Comparison of ENCODE assay signal across 1 cellular context in genomic region chr14:35335388-35336092, GRCh38.
TF ChIP-seq lines count a peak whose summit lies in the region.

No MANE protein-coding gene starts in this region.

TF ChIP-seq in IMR-90, 13 proteins besides CTCF, POLR2A, EP300 and RAD21 (continued from another document):
- TF ChIP-seq ELK1 (IDR thresholded peaks at IDR 0.05; ENCODE audit: borderline replicate concordance, low read depth, low read length) = no peak
- no peak for TF ChIP-seq CHD1 (IDR thresholded peaks at IDR 0.05; ENCODE audit: low read depth, low read length)
- no peak for TF ChIP-seq RCOR1 (IDR thresholded peaks at IDR 0.05; ENCODE audit: insufficient replicate concordance, low read length)
- no peak for TF ChIP-seq MAFK (IDR thresholded peaks at IDR 0.05; ENCODE audit: low read depth, low read length)
- TF ChIP-seq SMC3 (IDR thresholded peaks at IDR 0.05; ENCODE audit: low read depth, low read length) = no peak
- no peak for TF ChIP-seq FOS (IDR thresholded peaks at IDR 0.05; ENCODE audit: low read depth, low read length)
- TF ChIP-seq MXI1 (IDR thresholded peaks at IDR 0.05; ENCODE audit: borderline replicate concordance, low read depth, low read length) = no peak
- TF ChIP-seq CEBPB (IDR thresholded peaks at IDR 0.05; ENCODE audit: low read depth, low read length) = no peak
